Comparison of ENCODE assay signal across 1 cellular context in genomic region chr18:49788327-49788908, GRCh38.
TF ChIP-seq lines count a peak whose summit lies in the region.

No MANE protein-coding gene starts in this region.

TF ChIP-seq in GM12878, 131 proteins besides CTCF, POLR2A, EP300 and RAD21 (continued from another document):
- TF ChIP-seq ZNF687 (IDR thresholded peaks at IDR 0.05) (0 out of 2 replicates have a peak, but pooled peaks have one; percentile 54), SKIL (IDR thresholded peaks at IDR 0.05; ENCODE audit: low read depth, poor library complexity, severe bottlenecking) (peak; percentile 22), ZSCAN29 (IDR thresholded peaks at IDR 0.05) (0 out of 2 replicates have a peak, but pooled peaks have one; percentile 23), MTA2 (IDR thresholded peaks at IDR 0.05; ENCODE audit: low read depth) (0 out of 2 replicates have a peak, but pooled peaks have one; percentile 15), ZBTB40 (IDR thresholded peaks at IDR 0.05; ENCODE audit: borderline replicate concordance) (no peak)
